Comparison of ENCODE assay signal across 1 cellular context in genomic region chr3:181694805-181695660, GRCh38.
TF ChIP-seq lines count a peak whose summit lies in the region.

No MANE protein-coding gene starts in this region.

TF ChIP-seq in H1, 55 proteins besides CTCF, POLR2A, EP300 and RAD21 (continued from another document):
- TF ChIP-seq E2F6 (IDR thresholded peaks at IDR 0.05) = peak; percentile 64; the same call in 1 of the 2 replicates
- TF ChIP-seq SAP30 (IDR thresholded peaks at IDR 0.05; ENCODE audit: insufficient read depth, insufficient replicate concordance, low read length) = peak; percentile 42
- TF ChIP-seq RFX5 (IDR thresholded peaks at IDR 0.05; ENCODE audit: borderline replicate concordance, low read depth, low read length) = no peak
- peak; percentile 45; the same call in 1 of the 2 replicates for TF ChIP-seq RBBP5 (IDR thresholded peaks at IDR 0.05; ENCODE audit: borderline replicate concordance, low read depth, low read length)
- no peak for TF ChIP-seq TAF1 (IDR thresholded peaks at IDR 0.05; ENCODE audit: low read depth, low read length)
- no peak for TF ChIP-seq MAFK (IDR thresholded peaks at IDR 0.05; ENCODE audit: low read depth, low read length)
- no peak for TF ChIP-seq SIX5 (IDR thresholded peaks at IDR 0.05; ENCODE audit: low read depth, low read length)
- no peak for TF ChIP-seq SP1 (IDR thresholded peaks at IDR 0.05; ENCODE audit: low read depth, low read length)
- TF ChIP-seq YY1 (IDR thresholded peaks at IDR 0.05; ENCODE audit: low read depth, low read length) = no peak
- TF ChIP-seq HDAC2 (IDR thresholded peaks at IDR 0.05; ENCODE audit: borderline replicate concordance in 1 of 2, low read depth in 2 of 2, low read length in 2 of 2) = peak in 1 of 2 experiments; percentile 74; a peak in 1 of 4 replicates
- no peak for TF ChIP-seq SRF (IDR thresholded peaks at IDR 0.05; ENCODE audit: low read depth, low read length)
